8 cellular contexts compared by ENCODE assay signal in genomic region chr14:56004807-56005579, GRCh38.
DNase-seq lines count a peak whose midpoint lies in the region; ATAC-seq and TF ChIP-seq lines count a peak whose summit lies in the region.

No MANE protein-coding gene starts in this region.

- POLR2A ChIA-PET in SK-N-SH (lab: Yijun Ruan, JAX), result no interaction called here

- CTCF ChIA-PET in SK-N-SH (lab: Yijun Ruan, JAX), result no interaction called here

- TF ChIP-seq CTCF in SK-N-SH (IDR thresholded peaks at IDR 0.05), result no peak
- no peak for TF ChIP-seq CTCF in WERI-Rb-1 (IDR thresholded peaks at IDR 0.05; ENCODE audit: low read depth, low read length)

- H3K27me3 ChIP-seq in SK-N-SH (ENCODE audit: insufficient read depth) (no peaks in the 10 kb centered on the region), WERI-Rb-1 (ENCODE audit: insufficient read depth, low read depth, severe bottlenecking) (no peaks in the 10 kb centered on the region)

- H3K4me2 ChIP-seq in SK-N-SH, result peak overlapping the region; percentile 83

- no peaks in the 10 kb centered on the region for H3K4me1 ChIP-seq in SK-N-SH (ENCODE audit: control insufficient read depth in 1 of 2, insufficient read depth in 2 of 2, low read depth in 1 of 2, low read length in 1 of 2)

- no peaks in the 10 kb centered on the region for H3K79me2 ChIP-seq in SK-N-SH (ENCODE audit: insufficient read depth)

- peak overlapping the region; percentile 86 for H2AFZ ChIP-seq in SK-N-SH (ENCODE audit: low read depth)

- WGBS in SK-N-SH (ENCODE audit: low lambda C conversion rate), result 7% methylated on average over 19 of the region's 19 CpGs

- peak; percentile 90 for ATAC-seq in HG03066 (IDR thresholded peaks at IDR 0.05; ENCODE audit: low read depth, unreplicated experiment)
- peak; percentile 79 for ATAC-seq in effector memory CD8-positive, alpha-beta T cell (replicated peaks)
- peak; percentile 60 to 61 for ATAC-seq in naive B cell (ENCODE audit: low read depth in 2 of 2)

- DNase-seq in stimulated activated CD4-positive, alpha-beta T cell treated with anti-CD3 and anti-CD28 coated beads, Interleukin-15, amount 100 ng/mL, for 24 hours, result peak; percentile 39
- DNase-seq in stimulated activated CD4-positive, alpha-beta T cell treated with anti-CD3 and anti-CD28 coated beads, Interleukin-12 subunit alpha, Interleukin-12 subunit beta, amount 100 ng/mL, for 4 hours, result no peak
- DNase-seq in SK-N-SH (no peak), naive B cell (no peak), cerebellar cortex (ENCODE audit: low spot score) (no peak), WERI-Rb-1 (no peak)
- peak in 2 of 3 experiments; percentile 12 to 17 for DNase-seq in effector memory CD8-positive, alpha-beta T cell

- H3K27me3 Mint-ChIP-seq in effector memory CD8-positive, alpha-beta T cell, result peaks cover 22 to 30% of the 10 kb centered on the region in 2 donors
- H3K27me3 Mint-ChIP-seq in naive B cell, result peaks cover 8 to 27% (median 13%) of the 10 kb centered on the region in 3 donors

- peaks cover 4% of the 10 kb centered on the region for H3F3A ChIP-seq in SK-N-SH (replicated peaks; ENCODE audit: insufficient read depth)

- H3K36me3 ChIP-seq in SK-N-SH (replicated peaks in 1 of 2; ENCODE audit: control insufficient read depth in 1 of 2, insufficient read depth in 2 of 2, low read length in 1 of 2) (no peaks in the 10 kb centered on the region), WERI-Rb-1 (no peaks in the 10 kb centered on the region)

- H3K27ac ChIP-seq in SK-N-SH (ENCODE audit: low read depth in 2 of 2, low read length in 1 of 2) (peak overlapping the region in 1 of 2 experiments; percentile 69; a peak in 2 of 4 replicates), WERI-Rb-1 (no peak overlapping the region)

- H3K9me3 ChIP-seq in SK-N-SH, result no peaks in the 10 kb centered on the region
- H3K9me3 ChIP-seq in WERI-Rb-1 (ENCODE audit: severe bottlenecking), result no peaks in the 10 kb centered on the region

- peaks cover 0 to 4% of the 10 kb centered on the region in 2 donors for H3K9me3 Mint-ChIP-seq in effector memory CD8-positive, alpha-beta T cell
- peaks cover 0 to 12% (median 6%) of the 10 kb centered on the region in 7 donors for H3K9me3 Mint-ChIP-seq in naive B cell

- no peak for TF ChIP-seq EP300 in SK-N-SH (IDR thresholded peaks at IDR 0.05; ENCODE audit: borderline replicate concordance in 1 of 2, low read depth in 1 of 2, low read length in 1 of 2)

- peaks cover 8% of the 10 kb centered on the region for H3K36me3 Mint-ChIP-seq in effector memory CD8-positive, alpha-beta T cell (ENCODE audit: insufficient read depth)
- no peaks in the 10 kb centered on the region for H3K36me3 Mint-ChIP-seq in naive B cell

- H3K9me2 ChIP-seq in SK-N-SH, result no peaks in the 10 kb centered on the region

- H3K27ac Mint-ChIP-seq in effector memory CD8-positive, alpha-beta T cell, result peak overlapping the region; percentile 16 to 69
- peak overlapping the region in 3 of 6 donors; percentile 54 to 92 (median 62) for H3K27ac Mint-ChIP-seq in naive B cell

- no peak for TF ChIP-seq RAD21 in SK-N-SH (IDR thresholded peaks at IDR 0.05; ENCODE audit: low read length)

- H3K4me3 ChIP-seq in SK-N-SH (ENCODE audit: low read depth in 2 of 2, low read length in 1 of 2), result peak overlapping the region in 1 of 2 experiments; percentile 55; a peak in 2 of 4 replicates
- no peak overlapping the region for H3K4me3 ChIP-seq in WERI-Rb-1 (ENCODE audit: low read depth, low read length)

- peaks cover 19 to 23% of the 10 kb centered on the region in 2 donors for H3K4me1 Mint-ChIP-seq in effector memory CD8-positive, alpha-beta T cell (ENCODE audit: low read depth in 2 of 2)
- peaks cover 10 to 35% (median 16%) of the 10 kb centered on the region in 3 donors for H3K4me1 Mint-ChIP-seq in naive B cell

- no peaks in the 10 kb centered on the region for H4K20me1 ChIP-seq in SK-N-SH (ENCODE audit: insufficient read depth)

- H3K9ac ChIP-seq in SK-N-SH, result peak overlapping the region; percentile 65

- peak overlapping the region; percentile 64 to 71 for H3K4me3 Mint-ChIP-seq in effector memory CD8-positive, alpha-beta T cell
- peak overlapping the region; percentile 55 to 89 (median 78) for H3K4me3 Mint-ChIP-seq in naive B cell

TF ChIP-seq in SK-N-SH, 30 proteins besides CTCF, POLR2A, EP300 and RAD21:
- no peak for TF ChIP-seq PBX3 (IDR thresholded peaks at IDR 0.05)
- no peak for TF ChIP-seq SMC3 (IDR thresholded peaks at IDR 0.05; ENCODE audit: low read depth, low read length)
- no peak for TF ChIP-seq ZBTB33 (IDR thresholded peaks at IDR 0.05; ENCODE audit: borderline replicate concordance, low read depth)
- TF ChIP-seq FOXJ3 (CRISPR knock-in tag; IDR thresholded peaks at IDR 0.05), result no peak
- TF ChIP-seq CHD2 (IDR thresholded peaks at IDR 0.05; ENCODE audit: low read length, partially characterized antibody), result no peak
- no peak for TF ChIP-seq NRF1 (IDR thresholded peaks at IDR 0.05; ENCODE audit: low read depth, low read length)
- TF ChIP-seq, protein P1, sequence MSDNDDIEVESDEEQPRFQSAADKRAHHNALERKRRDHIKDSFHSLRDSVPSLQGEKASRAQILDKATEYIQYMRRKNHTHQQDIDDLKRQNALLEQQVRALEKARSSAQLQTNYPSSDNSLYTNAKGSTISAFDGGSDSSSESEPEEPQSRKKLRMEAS (IDR thresholded peaks at IDR 0.05; ENCODE audit: low read depth), result no peak
- no peak for TF ChIP-seq RXRA (IDR thresholded peaks at IDR 0.05; ENCODE audit: borderline replicate concordance, low read depth)
- no peak for TF ChIP-seq GABPA (IDR thresholded peaks at IDR 0.05; ENCODE audit: low read depth)
- no peak for TF ChIP-seq RFX5 (IDR thresholded peaks at IDR 0.05; ENCODE audit: low read length)
- no peak for TF ChIP-seq USF2 (IDR thresholded peaks at IDR 0.05; ENCODE audit: borderline replicate concordance, low read depth, low read length)
- TF ChIP-seq NFIC (IDR thresholded peaks at IDR 0.05; ENCODE audit: borderline replicate concordance), result no peak
- TF ChIP-seq TAF1 (IDR thresholded peaks at IDR 0.05; ENCODE audit: borderline replicate concordance, low read depth, low read length), result no peak
- TF ChIP-seq EZH2phosphoT487 (IDR thresholded peaks at IDR 0.05; ENCODE audit: borderline replicate concordance, low read depth), result no peak
- no peak for TF ChIP-seq TEAD4 (IDR thresholded peaks at IDR 0.05; ENCODE audit: borderline replicate concordance, insufficient read depth)
- no peak for TF ChIP-seq TCF12 (IDR thresholded peaks at IDR 0.05)
- no peak for TF ChIP-seq POLR2AphosphoS5 (IDR thresholded peaks at IDR 0.05; ENCODE audit: low read depth, low read length)

Comparison
In these comparisons a context has a peak if more than half of its experiments do, and no peak if none do; other contexts are left out.
1. DNase-seq: peak in stimulated activated CD4-positive, alpha-beta T cell treated with anti-CD3 and anti-CD28 coated beads, Interleukin-15, amount 100 ng/mL, for 24 hours (single experiment) and effector memory CD8-positive, alpha-beta T cell (2 of 3); none in stimulated activated CD4-positive, alpha-beta T cell treated with anti-CD3 and anti-CD28 coated beads, Interleukin-12 subunit alpha, Interleukin-12 subunit beta, amount 100 ng/mL, for 4 hours (single experiment), SK-N-SH (single experiment), naive B cell (single experiment), cerebellar cortex (single experiment) and WERI-Rb-1 (single experiment).
2. Peak in every context shown above with its lines, with median percentiles within 50 percentile points of each other: ATAC-seq.